ENCODE assay signal across 18 cellular contexts in genomic region chr6:99362644-99363268, GRCh38. TPM values are rescaled to one million over a fixed set of nuclear protein-coding genes. Genes with fewer than 3 reads are reported as not detected.
DNase-seq lines count a peak whose midpoint lies in the region; ATAC-seq and TF ChIP-seq lines count a peak whose summit lies in the region.
"Had no signal": no experiment of that assay in that cellular context is flagged by ENCODE, and none has a peak within 500 bp of the region (broad histone marks: within the 10 kb centered on the region; RNA-seq: fewer than 3 reads in every experiment).

No MANE protein-coding gene starts in this region.

- H3K27me3 Mint-ChIP-seq in activated CD4-positive, alpha-beta T cell treated with anti-CD3 and anti-CD28 coated beads, Interleukin-2, amount 10 ng/mL, durations not matched to agents 24 days and 14 days, result peaks cover 12% of the 10 kb centered on the region

- TF ChIP-seq CTCF in testis (IDR thresholded peaks at IDR 0.05), result no peak

- peak overlapping the region; percentile 20 for H3K27ac Mint-ChIP-seq in activated CD4-positive, alpha-beta T cell treated with anti-CD3 and anti-CD28 coated beads, Interleukin-2, amount 10 ng/mL, durations not matched to agents 24 days and 14 days
- H3K27ac Mint-ChIP-seq: CD8-positive, alpha-beta memory T cell had no signal

- no peaks in the 10 kb centered on the region for H3K9me3 Mint-ChIP-seq in activated CD4-positive, alpha-beta T cell treated with anti-CD3 and anti-CD28 coated beads, Interleukin-2, amount 10 ng/mL, durations not matched to agents 24 days and 14 days
- H3K9me3 Mint-ChIP-seq: CD8-positive, alpha-beta memory T cell had no signal

- no peak overlapping the region for H3K27ac ChIP-seq in testis
- H3K27ac ChIP-seq: BLaER1 treated with 17β-estradiol and CSF1 and Interleukin-3, amounts not matched to agents 10 nM and 100 nM; SJCRH30 had no signal

- no peak for DNase-seq in activated CD4-positive, alpha-beta T cell treated with anti-CD3 and anti-CD28 coated beads, Interleukin-2, amount 10 ng/mL, durations not matched to agents 24 days and 14 days
- no peak for DNase-seq in activated CD4-positive, alpha-beta T cell treated with anti-CD3 and anti-CD28 coated beads, Interleukin-2, amount 50 U/mL, for 4 hours
- peak; percentile 31 for DNase-seq in stimulated activated CD8-positive, alpha-beta memory T cell treated with anti-CD3 and anti-CD28 coated beads, Interleukin-4, amount 100 ng/mL, for 48 hours
- DNase-seq in NCI-H2107 treated with DMSO at 0.1 percent for 48 hours (lab: John Stamatoyannopoulos, UW; ENCODE audit: unreplicated experiment), result no peak
- DNase-seq in testis, result no peak
- DNase-seq: CD8-positive, alpha-beta memory T cell; DMS79 treated with DMSO at 0.1 percent for 48 hours; H7; NCI-H1436; NCI-H2029; NCI-H2171 treated with DMSO at 0.1 percent for 48 hours; NCI-H446 treated with DMSO at 0.1 percent for 48 hours; PC-3; SJCRH30 had no signal

- ATAC-seq in GM18867 (IDR thresholded peaks at IDR 0.05; ENCODE audit: unreplicated experiment), result peak; percentile 38
- ATAC-seq in HG02981 (IDR thresholded peaks at IDR 0.05; ENCODE audit: unreplicated experiment), result peak; percentile 37
- ATAC-seq: GM12878, PC-3 had no signal

- 86 to 100% methylated on average over 1 of the region's 1 CpG for WGBS in testis, 2 donors

- no peak for TF ChIP-seq POLR2A in testis (IDR thresholded peaks at IDR 0.05)

- no peaks in the 10 kb centered on the region for H3K4me1 ChIP-seq in testis
- H3K4me1 ChIP-seq: BLaER1 treated with 17β-estradiol and CSF1 and Interleukin-3, amounts not matched to agents 10 nM and 100 nM; SJCRH30 had no signal

- H3K9me3 ChIP-seq in testis, result no peaks in the 10 kb centered on the region
- H3K9me3 ChIP-seq: BLaER1 treated with 17β-estradiol and CSF1 and Interleukin-3, amounts not matched to agents 10 nM and 100 nM; SJCRH30 had no signal

- no peaks in the 10 kb centered on the region for H3K36me3 Mint-ChIP-seq in activated CD4-positive, alpha-beta T cell treated with anti-CD3 and anti-CD28 coated beads, Interleukin-2, amount 10 ng/mL, durations not matched to agents 24 days and 14 days (ENCODE audit: low read depth)
- H3K36me3 Mint-ChIP-seq: CD8-positive, alpha-beta memory T cell had no signal

- peaks cover 9% of the 10 kb centered on the region for H3K4me1 Mint-ChIP-seq in activated CD4-positive, alpha-beta T cell treated with anti-CD3 and anti-CD28 coated beads, Interleukin-2, amount 10 ng/mL, durations not matched to agents 24 days and 14 days
- H3K4me1 Mint-ChIP-seq: CD8-positive, alpha-beta memory T cell had no signal

- H3K4me3 ChIP-seq in testis, result no peak overlapping the region
- H3K4me3 ChIP-seq: BLaER1 treated with 17β-estradiol and CSF1 and Interleukin-3, amounts not matched to agents 10 nM and 100 nM; GM12878; SJCRH30 had no signal

- intact Hi-C loops in activated CD4-positive, alpha-beta T cell treated with anti-CD3 and anti-CD28 coated beads, Interleukin-2, amount 10 ng/mL, durations not matched to agents 24 days and 14 days (cut with micrococcal nuclease), result loop anchor here (1.0 kb wide), 1 partner anchor 32 kb away; no protein-coding TSS in a partner anchor
- intact Hi-C loops in testis (cut with DNase I; ENCODE audit: low total_unique reads), result no loop called here

- no peaks in the 10 kb centered on the region for H3K27me3 ChIP-seq in testis
- H3K27me3 ChIP-seq: BLaER1 treated with 17β-estradiol and CSF1 and Interleukin-3, amounts not matched to agents 10 nM and 100 nM; SJCRH30 had no signal

- no peaks in the 10 kb centered on the region for H3K36me3 ChIP-seq in testis (ENCODE audit: low read depth, missing control alignments)
- H3K36me3 ChIP-seq: BLaER1 treated with 17β-estradiol and CSF1 and Interleukin-3, amounts not matched to agents 10 nM and 100 nM; SJCRH30 had no signal

- no peak overlapping the region for H3K4me3 Mint-ChIP-seq in activated CD4-positive, alpha-beta T cell treated with anti-CD3 and anti-CD28 coated beads, Interleukin-2, amount 10 ng/mL, durations not matched to agents 24 days and 14 days
- H3K4me3 Mint-ChIP-seq: CD8-positive, alpha-beta memory T cell had no signal

RNA-seq across cellular contexts. Expression of gene FAXC, which starts 13.3 kb away (rescaled TPM):
- total RNA-seq in activated CD4-positive, alpha-beta T cell treated with anti-CD3 and anti-CD28 coated beads, Interleukin-2, amount 10 ng/mL, durations not matched to agents 24 days and 14 days, result not detected in 2 replicates
- 1 to 10 TPM; 2.7 to 5.0 TPM for total RNA-seq in testis
- polyA plus RNA-seq in testis (ENCODE audit: insufficient read depth, low read depth, low replicate concordance), result 5.9 TPM
- total RNA-seq: CD8-positive, alpha-beta memory T cell; GM12878 had no signal
- polyA plus RNA-seq: CD8-positive, alpha-beta memory T cell; GM12878 had no signal

RNA-seq across cellular contexts. Expression of gene COQ3, which starts 31.2 kb away (rescaled TPM):
- total RNA-seq in activated CD4-positive, alpha-beta T cell treated with anti-CD3 and anti-CD28 coated beads, Interleukin-2, amount 10 ng/mL, durations not matched to agents 24 days and 14 days, result 13.4 and 14.4 TPM in 2 replicates
- total RNA-seq in testis, result 1 to 10 TPM; 2.3 to 2.8 TPM
- polyA plus RNA-seq in testis (ENCODE audit: insufficient read depth, low read depth, low replicate concordance), result 4.8 TPM
